38 cellular contexts compared by ENCODE assay signal in the genomic region with DNA sequence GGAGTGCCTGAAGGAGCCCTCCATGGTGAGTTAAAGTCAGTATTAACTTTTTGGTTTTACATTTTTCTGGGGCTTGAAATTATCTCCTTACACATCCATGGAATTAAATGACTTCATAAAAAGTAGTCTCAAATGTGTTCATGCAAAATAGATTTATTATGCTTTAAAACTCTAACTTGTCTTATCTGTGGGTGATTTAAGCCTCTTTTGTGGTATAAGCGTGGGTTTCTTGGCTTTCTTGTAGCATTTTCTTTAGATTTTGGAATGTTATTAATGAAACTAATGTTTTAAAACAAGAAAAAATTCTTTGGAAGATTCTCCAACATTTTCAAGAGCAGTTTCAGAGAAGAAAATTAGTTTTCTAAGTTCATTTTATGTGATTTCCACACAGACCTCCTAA.
"Had no signal": no experiment of that assay in that cellular context is flagged by ENCODE, and none has a peak within 500 bp of the region (broad histone marks: within the 10 kb centered on the region; RNA-seq: fewer than 3 reads in every experiment).

No MANE protein-coding gene starts in this region.

- H3K9me3 Mint-ChIP-seq: activated naive CD4-positive, alpha-beta T cell treated with anti-CD3 and anti-CD28 coated beads for 36 hours; activated naive CD4-positive, alpha-beta T cell treated with anti-CD3 and anti-CD28 coated beads, Interleukin-2, amount 10 ng/mL, durations not matched to agents 7 days and 5 days; activated naive CD4-positive, alpha-beta T cell treated with anti-CD3 and anti-CD28 coated beads, Interleukin-2, amount 50 U/mL, for 24 hours; activated naive CD4-positive, alpha-beta T cell treated with anti-CD3 and anti-CD28 coated beads, Interleukin-2, amount 50 U/mL, for 72 hours; activated naive CD8-positive, alpha-beta T cell treated with anti-CD3 and anti-CD28 coated beads for 36 hours; activated naive CD8-positive, alpha-beta T cell treated with anti-CD3 and anti-CD28 coated beads, Interleukin-2, amount 10 ng/mL, durations not matched to agents 7 days and 5 days; activated naive CD8-positive, alpha-beta T cell treated with anti-CD3 and anti-CD28 coated beads, Interleukin-2, amount 50 U/mL, for 24 hours; activated T-cell treated with anti-CD3 and anti-CD28 coated beads, Interleukin-2, amount 50 U/mL, for 24 hours; activated T-cell treated with anti-CD3 and anti-CD28 coated beads, Interleukin-2, amount 50 U/mL, for 4 hours; activated T-cell treated with anti-CD3 and anti-CD28 coated beads, Interleukin-2, amount 50 U/mL, for 72 hours; activated T-helper 1 cell treated with anti-CD3 and anti-CD28 coated beads, Interleukin-12 subunit alpha, Interleukin-12 subunit beta, Interleukin-2, Interleukin-4 antibody, amounts not matched to agents 30 ng/mL and 10 ng/mL and 1 ng/mL, durations not matched to agents 14 hours and 24 hours and 36 hours; activated T-helper 17 cell treated with anti-CD3 and anti-CD28 coated beads, Interleukin-2, amount 50 U/mL, for 72 hours; activated T-helper 2 cell treated with anti-CD3 and anti-CD28 coated beads, Interferon-gamma antibody, Interleukin-2, Interleukin-4, amounts not matched to agents 10 μg/mL and 5 μg/mL and 100 μg/mL, durations not matched to agents 14 hours and 24 hours and 36 hours; central memory CD8-positive, alpha-beta T cell had no signal

- H3K36me3 ChIP-seq: adrenal gland, ascending aorta, brain microvascular endothelial cell, breast epithelium, cardiac muscle cell had no signal

- FAIRE-seq: bronchial epithelial cell had no signal

- H3K27ac Mint-ChIP-seq: activated naive CD4-positive, alpha-beta T cell treated with anti-CD3 and anti-CD28 coated beads for 36 hours; activated naive CD4-positive, alpha-beta T cell treated with anti-CD3 and anti-CD28 coated beads, Interleukin-2, amount 10 ng/mL, durations not matched to agents 7 days and 5 days; activated naive CD4-positive, alpha-beta T cell treated with anti-CD3 and anti-CD28 coated beads, Interleukin-2, amount 50 U/mL, for 24 hours; activated naive CD4-positive, alpha-beta T cell treated with anti-CD3 and anti-CD28 coated beads, Interleukin-2, amount 50 U/mL, for 72 hours; activated naive CD8-positive, alpha-beta T cell; activated naive CD8-positive, alpha-beta T cell treated with anti-CD3 and anti-CD28 coated beads for 36 hours; activated naive CD8-positive, alpha-beta T cell treated with anti-CD3 and anti-CD28 coated beads, Interleukin-2, amount 10 ng/mL, durations not matched to agents 7 days and 5 days; activated naive CD8-positive, alpha-beta T cell treated with anti-CD3 and anti-CD28 coated beads, Interleukin-2, amount 50 U/mL, for 24 hours; activated T-cell treated with anti-CD3 and anti-CD28 coated beads, Interleukin-2, amount 50 U/mL, for 24 hours; activated T-cell treated with anti-CD3 and anti-CD28 coated beads, Interleukin-2, amount 50 U/mL, for 72 hours; activated T-helper 1 cell treated with anti-CD3 and anti-CD28 coated beads, Interleukin-12 subunit alpha, Interleukin-12 subunit beta, Interleukin-2, Interleukin-4 antibody, amounts not matched to agents 30 ng/mL and 10 ng/mL and 1 ng/mL, durations not matched to agents 14 hours and 24 hours and 36 hours; activated T-helper 17 cell treated with anti-CD3 and anti-CD28 coated beads, Interleukin-2, amount 50 U/mL, for 72 hours; activated T-helper 2 cell treated with anti-CD3 and anti-CD28 coated beads, Interferon-gamma antibody, Interleukin-2, Interleukin-4, amounts not matched to agents 10 μg/mL and 5 μg/mL and 100 μg/mL, durations not matched to agents 14 hours and 24 hours and 36 hours had no signal

- H3K4me3 Mint-ChIP-seq: activated naive CD4-positive, alpha-beta T cell treated with anti-CD3 and anti-CD28 coated beads for 36 hours; activated naive CD4-positive, alpha-beta T cell treated with anti-CD3 and anti-CD28 coated beads, Interleukin-2, amount 10 ng/mL, durations not matched to agents 7 days and 5 days; activated naive CD4-positive, alpha-beta T cell treated with anti-CD3 and anti-CD28 coated beads, Interleukin-2, amount 50 U/mL, for 24 hours; activated naive CD8-positive, alpha-beta T cell; activated naive CD8-positive, alpha-beta T cell treated with anti-CD3 and anti-CD28 coated beads for 36 hours; activated naive CD8-positive, alpha-beta T cell treated with anti-CD3 and anti-CD28 coated beads, Interleukin-2, amount 10 ng/mL, durations not matched to agents 7 days and 5 days; activated naive CD8-positive, alpha-beta T cell treated with anti-CD3 and anti-CD28 coated beads, Interleukin-2, amount 50 U/mL, for 24 hours; activated T-cell treated with anti-CD3 and anti-CD28 coated beads, Interleukin-2, amount 50 U/mL, for 24 hours; activated T-cell treated with anti-CD3 and anti-CD28 coated beads, Interleukin-2, amount 50 U/mL, for 4 hours; activated T-cell treated with anti-CD3 and anti-CD28 coated beads, Interleukin-2, amount 50 U/mL, for 72 hours; activated T-helper 1 cell treated with anti-CD3 and anti-CD28 coated beads, Interleukin-12 subunit alpha, Interleukin-12 subunit beta, Interleukin-2, Interleukin-4 antibody, amounts not matched to agents 30 ng/mL and 10 ng/mL and 1 ng/mL, durations not matched to agents 14 hours and 24 hours and 36 hours; activated T-helper 17 cell treated with anti-CD3 and anti-CD28 coated beads, Interleukin-2, amount 50 U/mL, for 72 hours; brain; central memory CD8-positive, alpha-beta T cell had no signal

- H3K4me1 ChIP-seq: adrenal gland, ascending aorta, breast epithelium had no signal

- H3K27me3 ChIP-seq: adrenal gland, ascending aorta, body of pancreas, brain microvascular endothelial cell, breast epithelium, cardiac muscle cell had no signal

- H3K27me3 Mint-ChIP-seq: activated naive CD4-positive, alpha-beta T cell treated with anti-CD3 and anti-CD28 coated beads, Interleukin-2, amount 10 ng/mL, durations not matched to agents 7 days and 5 days; activated naive CD4-positive, alpha-beta T cell treated with anti-CD3 and anti-CD28 coated beads, Interleukin-2, amount 50 U/mL, for 24 hours; activated naive CD8-positive, alpha-beta T cell; activated naive CD8-positive, alpha-beta T cell treated with anti-CD3 and anti-CD28 coated beads for 36 hours; activated naive CD8-positive, alpha-beta T cell treated with anti-CD3 and anti-CD28 coated beads, Interleukin-2, amount 50 U/mL, for 24 hours; activated T-cell treated with anti-CD3 and anti-CD28 coated beads, Interleukin-2, amount 50 U/mL, for 24 hours; activated T-helper 17 cell treated with anti-CD3 and anti-CD28 coated beads, Interleukin-2, amount 50 U/mL, for 72 hours; brain; central memory CD8-positive, alpha-beta T cell had no signal

- ATAC-seq: activated naive CD4-positive, alpha-beta T cell treated with anti-CD3 and anti-CD28 coated beads, Interleukin-2, amount 50 U/mL, for 72 hours; activated naive CD8-positive, alpha-beta T cell treated with anti-CD3 and anti-CD28 coated beads, Interleukin-2, amount 50 U/mL, for 24 hours; activated T-cell treated with anti-CD3 and anti-CD28 coated beads, Interleukin-2, amount 50 U/mL, for 4 hours; activated T-cell treated with anti-CD3 and anti-CD28 coated beads, Interleukin-2, amount 50 U/mL, for 72 hours; activated T-helper 17 cell treated with anti-CD3 and anti-CD28 coated beads, Interleukin-2, amount 50 U/mL, for 72 hours; body of pancreas had no signal

- H3K27ac ChIP-seq: adrenal gland, ascending aorta, body of pancreas, brain microvascular endothelial cell, breast epithelium, cardiac muscle cell had no signal

- H3K36me3 Mint-ChIP-seq: activated naive CD4-positive, alpha-beta T cell treated with anti-CD3 and anti-CD28 coated beads, Interleukin-2, amount 10 ng/mL, durations not matched to agents 7 days and 5 days; brain had no signal

- H3K4me1 Mint-ChIP-seq: activated naive CD4-positive, alpha-beta T cell treated with anti-CD3 and anti-CD28 coated beads, Interleukin-2, amount 10 ng/mL, durations not matched to agents 7 days and 5 days; activated naive CD4-positive, alpha-beta T cell treated with anti-CD3 and anti-CD28 coated beads, Interleukin-2, amount 50 U/mL, for 24 hours; activated naive CD8-positive, alpha-beta T cell treated with anti-CD3 and anti-CD28 coated beads for 36 hours; activated naive CD8-positive, alpha-beta T cell treated with anti-CD3 and anti-CD28 coated beads, Interleukin-2, amount 50 U/mL, for 24 hours; activated T-helper 17 cell treated with anti-CD3 and anti-CD28 coated beads, Interleukin-2, amount 50 U/mL, for 72 hours had no signal

- H3K4me3 ChIP-seq: adrenal gland, ascending aorta, body of pancreas, breast epithelium, cardiac muscle cell had no signal

- DNase-seq: activated effector memory CD4-positive, alpha-beta T cell treated with anti-CD3 and anti-CD28 coated beads, Interleukin-2, amount 50 U/mL, for 16 hours; activated effector memory CD4-positive, alpha-beta T cell treated with Interleukin-2 at 50 U/mL for 16 hours; activated gamma-delta T cell; activated gamma-delta T cell treated with Interleukin-2 at 50 U/mL for 16 hours; activated naive CD4-positive, alpha-beta T cell; activated naive CD4-positive, alpha-beta T cell treated with anti-CD3 and anti-CD28 coated beads for 36 hours; activated naive CD4-positive, alpha-beta T cell treated with anti-CD3 and anti-CD28 coated beads, Interleukin-2, amount 10 ng/mL, durations not matched to agents 7 days and 5 days; activated naive CD4-positive, alpha-beta T cell treated with anti-CD3 and anti-CD28 coated beads, Interleukin-2, amount 50 U/mL, for 16 hours; activated naive CD4-positive, alpha-beta T cell treated with Interleukin-2 at 50 U/mL for 16 hours; activated naive CD8-positive, alpha-beta T cell treated with anti-CD3 and anti-CD28 coated beads for 36 hours; activated naive CD8-positive, alpha-beta T cell treated with anti-CD3 and anti-CD28 coated beads, Interleukin-2, amount 10 ng/mL, durations not matched to agents 7 days and 5 days; activated naive CD8-positive, alpha-beta T cell treated with anti-CD3 and anti-CD28 coated beads, Interleukin-2, amount 50 U/mL, for 24 hours; activated T-cell treated with anti-CD3 and anti-CD28 coated beads for 4 hours; activated T-cell treated with anti-CD3 and anti-CD28 coated beads, Interleukin-2, amount 50 U/mL, for 1 hour; activated T-cell treated with anti-CD3 and anti-CD28 coated beads, Interleukin-2, amount 50 U/mL, for 24 hours; activated T-cell treated with anti-CD3 and anti-CD28 coated beads, Interleukin-2, amount 50 U/mL, for 4 hours; activated T-cell treated with anti-CD3 and anti-CD28 coated beads, Interleukin-2, amount 50 U/mL, for 48 hours; activated T-cell treated with anti-CD3 and anti-CD28 coated beads, Interleukin-2, amount 50 U/mL, for 72 hours; adrenal gland; amniotic stem cell; amygdala; aorta; body of pancreas; brain microvascular endothelial cell; central memory CD4-positive, alpha-beta T cell; cerebellar nuclear complex had no signal

- H3K9me3 ChIP-seq: adrenal gland, ascending aorta, body of pancreas, breast epithelium had no signal
